Comparison of ENCODE assay signal across 8 cellular contexts in genomic region chr9:123562844-123563346, GRCh38.
A peak's percentile ranks its signal among the peaks of the same experiment; 100 is the strongest.
DNase-seq lines count a peak whose midpoint lies in the region; ATAC-seq and TF ChIP-seq lines count a peak whose summit lies in the region.

No MANE protein-coding gene starts in this region.

- no peak overlapping the region for H3K4me3 Mint-ChIP-seq in mesothelial cell of epicardium

- DNase-seq in AG08396 (ENCODE audit: low spot score) (peak; percentile 76), SK-MEL-5 (ENCODE audit: low read depth, low spot score) (peak; percentile 24), hepatic stellate cell (ENCODE audit: low spot score) (peak; percentile 54), NCI-H446 treated with DMSO at 0.1 percent for 48 hours (lab: John Stamatoyannopoulos, UW) (no peak), amniotic stem cell (lab: John Stamatoyannopoulos, UW) (no peak), mesothelial cell of epicardium (ENCODE audit: low spot score in 2 of 2, unreplicated experiment in 2 of 2) (no peak)

- in situ Hi-C loops in SK-MEL-5 (cut with HindIII; ENCODE audit: low pct_unique_long_range_greater_than_20kb, low sequenced_read_pairs): no loop called here

- H3K27me3 Mint-ChIP-seq in mesothelial cell of epicardium (ENCODE audit: low read depth): peaks cover 2% of the 10 kb centered on the region

- peaks cover 7% of the 10 kb centered on the region for H3K9me3 Mint-ChIP-seq in mesothelial cell of epicardium

- H3K36me3 Mint-ChIP-seq in mesothelial cell of epicardium: peaks cover 5% of the 10 kb centered on the region

- H3K27ac Mint-ChIP-seq in mesothelial cell of epicardium: no peak overlapping the region

- no peaks in the 10 kb centered on the region for H3K4me1 Mint-ChIP-seq in mesothelial cell of epicardium

- ATAC-seq in GM21360 (IDR thresholded peaks at IDR 0.05; ENCODE audit: unreplicated experiment): peak; percentile 51
- no peak for ATAC-seq in HG02763 (IDR thresholded peaks at IDR 0.05; ENCODE audit: unreplicated experiment)

- TF ChIP-seq CTCF in mesothelial cell of epicardium (IDR thresholded peaks at IDR 0.05; ENCODE audit: unreplicated experiment): no peak

Comparison
In these comparisons a context has a peak if more than half of its experiments do, and no peak if none do; other contexts are left out.
1. DNase-seq: peak in AG08396 (single experiment), SK-MEL-5 (single experiment) and hepatic stellate cell (single experiment); none in NCI-H446 treated with DMSO at 0.1 percent for 48 hours (single experiment), amniotic stem cell (single experiment) and mesothelial cell of epicardium (0 of 2).